Comparison of ENCODE assay signal across 22 cellular contexts in genomic region chrX:17520206-17520605, GRCh38.
DNase-seq lines count a peak whose midpoint lies in the region; ATAC-seq, FAIRE-seq and TF ChIP-seq lines count a peak whose summit lies in the region.
"Had no signal": no experiment of that assay in that cellular context is flagged by ENCODE, and none has a peak within 500 bp of the region (broad histone marks: within the 10 kb centered on the region; RNA-seq: fewer than 3 reads in every experiment).

No MANE protein-coding gene starts in this region.

- in situ Hi-C loops in transverse colon (cut with MboI; ENCODE audit: low pct_ligation_motif_present in 1 of 4, low pct_unique_long_range_greater_than_20kb in 1 of 4, low sequenced_read_pairs in 3 of 4), result no loop called here

- no peak for TF ChIP-seq POLR2A in transverse colon (IDR thresholded peaks at IDR 0.05)

- H3K9me3 ChIP-seq in right atrium auricular region, result no peaks in the 10 kb centered on the region
- no peaks in the 10 kb centered on the region for H3K9me3 ChIP-seq in transverse colon
- H3K9me3 ChIP-seq: Caco-2 had no signal

- DNase-seq in Right ventricle myocardium inferior (ENCODE audit: missing footprints) (no peak), right atrium auricular region (ENCODE audit: low spot score) (no peak), left ventricle myocardium superior (no peak), transverse colon (no peak), foreskin melanocyte (no peak), NCI-H187 (lab: John Stamatoyannopoulos, UW) (no peak)
- DNase-seq in stimulated activated CD4-positive, alpha-beta T cell treated with anti-CD3 and anti-CD28 coated beads, Interleukin-2, amount 100 ng/mL, for 24 hours, result no peak
- DNase-seq: 8988T, AML-193, Caco-2, DMS53, MM.1S, NCI-H1105, NCI-H1694 treated with DMSO at 0.1 percent for 48 hours, NCI-H446 treated with DMSO at 0.1 percent for 48 hours, NCI-H748 treated with DMSO at 0.1 percent for 48 hours, SHP77 had no signal

- TF ChIP-seq EP300 in transverse colon (IDR thresholded peaks at IDR 0.05; ENCODE audit: low read depth), result no peak

- H3K4me1 ChIP-seq in right atrium auricular region (peaks cover 0 to 7% of the 10 kb centered on the region in 2 donors), transverse colon (no peaks in the 10 kb centered on the region)
- H3K4me1 ChIP-seq: Caco-2 had no signal

- H3K27me3 ChIP-seq in right atrium auricular region (peaks cover 0 to 3% of the 10 kb centered on the region in 2 donors), transverse colon (no peaks in the 10 kb centered on the region)

- FAIRE-seq in colon (lab: Jason Lieb, UNC), result peak; percentile 10
- FAIRE-seq: GM12878, GM18507, HepG2 had no signal

- H3K27ac ChIP-seq in right atrium auricular region, result no peak overlapping the region
- H3K27ac ChIP-seq in transverse colon, result peak overlapping the region in 3 of 4 donors; percentile 25 to 47 (median 45)

- ATAC-seq in Right ventricle myocardium inferior (peak; percentile 40), left ventricle myocardium superior (peak; percentile 73)
- ATAC-seq: GM12878, HepG2, Panc1 had no signal

- intact Hi-C loops in Right ventricle myocardium inferior (cut with DNase I), result loop anchor here (10.0 kb wide), 1 partner anchor 65 kb away; no protein-coding TSS in a partner anchor
- intact Hi-C loops in left ventricle myocardium superior (cut with micrococcal nuclease), result no loop called here
- intact Hi-C loops in transverse colon (cut with DNase I; ENCODE audit: low total_unique reads), result no loop called here

- TF ChIP-seq CTCF in right atrium auricular region (IDR thresholded peaks at IDR 0.05) (no peak), transverse colon (IDR thresholded peaks at IDR 0.05) (no peak)

- no peaks in the 10 kb centered on the region for H3K36me3 ChIP-seq in right atrium auricular region
- no peaks in the 10 kb centered on the region for H3K36me3 ChIP-seq in transverse colon

- no peak overlapping the region for H3K4me3 ChIP-seq in right atrium auricular region
- no peak overlapping the region for H3K4me3 ChIP-seq in transverse colon
- H3K4me3 ChIP-seq: GM12878 had no signal

- 85% methylated on average over 1 of the region's 1 CpG; no CpG with 5 or more reads in 1 of the 2 donors for WGBS in transverse colon (ENCODE audit: low coverage in 1 of 2), 2 donors

Comparison
In these comparisons a context has a peak if more than half of its experiments do, and no peak if none do; other contexts are left out.
1. H3K27ac ChIP-seq: peak in transverse colon (3 of 4); none in right atrium auricular region (0 of 2).